In the genomic region with DNA sequence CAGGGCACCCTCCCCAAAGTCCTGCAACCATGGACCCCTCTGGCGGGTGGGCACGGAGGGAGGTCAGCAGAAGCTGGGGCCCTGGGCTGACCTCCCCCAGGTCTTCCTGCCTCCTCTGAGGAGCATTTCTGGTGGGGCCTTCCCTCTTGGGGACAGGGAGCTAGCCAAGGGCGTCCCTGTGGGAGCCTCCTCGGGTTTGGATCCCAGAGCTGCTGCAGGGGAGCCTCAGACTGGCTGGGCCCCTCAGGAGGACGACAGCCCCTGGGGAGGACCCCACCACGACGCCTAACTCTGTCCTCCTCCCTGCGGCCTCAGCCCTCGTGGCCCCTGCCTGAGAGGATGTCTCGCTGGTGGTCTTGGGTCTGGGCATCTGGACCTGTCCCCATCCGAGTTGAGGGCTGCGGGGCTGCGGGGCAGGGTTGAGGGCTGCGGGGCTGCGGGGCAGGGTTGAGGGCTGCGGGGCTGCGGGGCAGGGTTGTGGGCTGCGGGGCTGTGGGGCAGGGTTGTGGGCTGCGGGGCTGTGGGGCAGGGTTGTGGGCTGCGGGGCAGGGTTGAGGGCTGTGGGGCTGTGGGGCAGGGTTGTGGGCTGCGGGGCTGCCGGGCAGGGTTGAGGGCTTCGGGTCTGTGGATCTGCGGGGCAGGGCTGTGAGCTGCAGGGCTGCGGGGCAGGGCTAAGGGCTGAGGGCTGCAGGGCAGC, we compare ENCODE assay signal across 20 cellular contexts.
"Had no signal": no experiment of that assay in that cellular context is flagged by ENCODE, and none has a peak within 500 bp of the region (broad histone marks: within the 10 kb centered on the region; RNA-seq: fewer than 3 reads in every experiment).

No MANE protein-coding gene starts in this region.

- H3K27me3 ChIP-seq: MG63 had no signal

- H3K9ac ChIP-seq: SK-N-SH had no signal

- H3K4me2 ChIP-seq: SK-N-SH had no signal

- H3K36me3 ChIP-seq: MG63 had no signal

- H3K4me3 ChIP-seq: MG63 had no signal

- DNase-seq: IMR-90, Karpas-422, KG1, MG63, NCI-H1092, NCI-H1436, NCI-H187, NCI-H2029, NCI-H2081 treated with DMSO at 0.1 percent for 48 hours, NCI-H2171, NCI-H345, NCI-H446 treated with DMSO at 0.1 percent for 48 hours, NCI-H524, NCI-H526 treated with DMSO at 0.1 percent for 48 hours, NCI-H774, RPMI8226, SHP77, SK-N-SH, SW 1271, T-cell had no signal

- H3K9me3 ChIP-seq: MG63, SK-N-SH had no signal
